Comparison of ENCODE assay signal across 7 cellular contexts in the genomic region with DNA sequence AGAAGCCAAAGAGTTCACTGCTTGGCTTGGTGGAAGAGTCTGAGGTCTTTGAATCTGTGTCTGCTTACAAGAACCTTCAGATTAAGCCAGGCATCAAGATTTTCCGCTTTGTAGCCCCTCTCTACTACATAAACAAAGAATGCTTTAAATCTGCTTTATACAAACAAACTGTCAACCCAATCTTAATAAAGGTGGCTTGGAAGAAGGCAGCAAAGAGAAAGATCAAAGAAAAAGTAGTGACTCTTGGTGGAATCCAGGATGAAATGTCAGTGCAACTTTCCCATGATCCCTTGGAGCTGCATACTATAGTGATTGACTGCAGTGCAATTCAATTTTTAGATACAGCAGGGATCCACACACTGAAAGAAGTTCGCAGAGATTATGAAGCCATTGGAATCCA. TPM values are rescaled to one million over a fixed set of nuclear protein-coding genes. Genes with fewer than 3 reads are reported as not detected.
"Had no signal": no experiment of that assay in that cellular context is flagged by ENCODE, and none has a peak within 500 bp of the region (broad histone marks: within the 10 kb centered on the region; RNA-seq: fewer than 3 reads in every experiment).

No MANE protein-coding gene starts in this region.

- H3K4me3 ChIP-seq: GM23338, K562 had no signal

- DNase-seq: H9, IMR-90 had no signal

- H2AFZ ChIP-seq: GM23338 had no signal

- H3K27ac Mint-ChIP-seq: GM23338, H9 had no signal

- ATAC-seq: GM23338, HCT116, K562 had no signal

- H3K4me2 ChIP-seq: GM23338 had no signal

- H3K4me1 Mint-ChIP-seq: GM23338 had no signal

- H3K4me3 Mint-ChIP-seq: GM23338, H9 had no signal

- H3K9me3 Mint-ChIP-seq: GM23338, H9 had no signal

RNA-seq across cellular contexts. Expression of a gene that starts 36.6 kb away (rescaled TPM):
- total RNA-seq: GM23338, H1, H9, HT-29, IMR-90 had no signal
- polyA plus RNA-seq: H1, IMR-90 had no signal
